Comparison of ENCODE assay signal across 1 cellular context in the genomic region with DNA sequence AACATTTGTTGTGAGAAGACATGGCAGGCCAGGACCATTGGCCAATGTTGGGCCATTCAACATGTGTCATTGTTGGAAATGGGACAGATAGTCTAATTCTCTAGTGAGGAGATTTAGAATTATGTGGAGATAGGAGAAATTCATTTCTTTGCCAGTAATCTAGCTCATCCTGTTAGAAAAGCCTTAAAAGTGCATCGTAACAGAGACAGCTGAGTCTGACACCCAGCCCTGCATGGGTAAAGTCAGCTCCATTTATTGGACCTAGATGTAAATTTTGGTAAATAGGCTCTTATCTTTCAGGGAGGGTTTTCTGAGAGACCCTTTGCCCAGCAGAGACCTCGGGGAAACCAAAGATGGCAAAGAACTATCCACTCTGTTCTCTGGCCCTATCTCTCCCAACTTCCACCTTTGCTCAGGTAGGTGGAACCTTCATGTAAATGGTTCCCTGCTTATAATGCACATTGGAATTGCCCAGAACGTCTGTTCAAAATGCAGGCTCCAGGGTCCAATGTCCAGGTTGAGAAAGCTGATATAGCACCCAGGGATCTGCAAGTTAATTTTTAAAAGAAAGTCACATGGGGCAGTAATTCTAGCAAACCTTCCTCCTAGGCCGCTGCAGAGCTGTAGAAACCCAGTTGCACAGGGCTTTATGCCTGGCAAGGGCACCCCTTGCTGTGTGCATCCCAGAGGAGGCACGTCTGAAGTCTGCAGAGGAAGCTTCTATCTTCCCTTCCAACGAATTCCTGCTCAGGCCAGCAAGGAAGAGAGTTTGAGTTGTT.
TF ChIP-seq lines count a peak whose summit lies in the region.

No MANE protein-coding gene starts in this region.

TF ChIP-seq in HepG2, 621 proteins besides CTCF, POLR2A, EP300 and RAD21 (continued from another document and continues in another):
- TF ChIP-seq, protein P1, sequence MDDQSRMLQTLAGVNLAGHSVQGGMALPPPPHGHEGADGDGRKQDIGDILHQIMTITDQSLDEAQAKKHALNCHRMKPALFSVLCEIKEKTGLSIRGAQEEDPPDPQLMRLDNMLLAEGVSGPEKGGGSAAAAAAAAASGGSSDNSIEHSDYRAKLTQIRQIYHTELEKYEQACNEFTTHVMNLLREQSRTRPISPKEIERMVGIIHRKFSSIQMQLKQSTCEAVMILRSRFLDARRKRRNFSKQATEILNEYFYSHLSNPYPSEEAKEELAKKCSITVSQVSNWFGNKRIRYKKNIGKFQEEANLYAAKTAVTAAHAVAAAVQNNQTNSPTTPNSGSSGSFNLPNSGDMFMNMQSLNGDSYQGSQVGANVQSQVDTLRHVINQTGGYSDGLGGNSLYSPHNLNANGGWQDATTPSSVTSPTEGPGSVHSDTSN (CRISPR knock-in tag; IDR thresholded peaks at IDR 0.05; ENCODE audit: borderline replicate concordance) = no peak
- TF ChIP-seq, protein P2, sequence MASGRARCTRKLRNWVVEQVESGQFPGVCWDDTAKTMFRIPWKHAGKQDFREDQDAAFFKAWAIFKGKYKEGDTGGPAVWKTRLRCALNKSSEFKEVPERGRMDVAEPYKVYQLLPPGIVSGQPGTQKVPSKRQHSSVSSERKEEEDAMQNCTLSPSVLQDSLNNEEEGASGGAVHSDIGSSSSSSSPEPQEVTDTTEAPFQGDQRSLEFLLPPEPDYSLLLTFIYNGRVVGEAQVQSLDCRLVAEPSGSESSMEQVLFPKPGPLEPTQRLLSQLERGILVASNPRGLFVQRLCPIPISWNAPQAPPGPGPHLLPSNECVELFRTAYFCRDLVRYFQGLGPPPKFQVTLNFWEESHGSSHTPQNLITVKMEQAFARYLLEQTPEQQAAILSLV (CRISPR knock-in tag; IDR thresholded peaks at IDR 0.05; ENCODE audit: borderline replicate concordance) = no peak
- peak; percentile 61; the same call in 1 of the 2 replicates for TF ChIP-seq ELF3 (CRISPR knock-in tag; IDR thresholded peaks at IDR 0.05)
- TF ChIP-seq ZNF274 (CRISPR knock-in tag; IDR thresholded peaks at IDR 0.05) = no peak
- 0 out of 2 replicates have a peak, but pooled peaks have one; percentile 41 for TF ChIP-seq GATA4 (IDR thresholded peaks at IDR 0.05; ENCODE audit: borderline replicate concordance, low read depth)
- no peak for TF ChIP-seq ZNF350 (CRISPR knock-in tag; IDR thresholded peaks at IDR 0.05; ENCODE audit: borderline replicate concordance, low read depth)
- TF ChIP-seq KMT2B (CRISPR knock-in tag; IDR thresholded peaks at IDR 0.05) = no peak
- TF ChIP-seq EHMT2 (IDR thresholded peaks at IDR 0.05; ENCODE audit: borderline replicate concordance, low read depth, low read length) = peak; percentile 95
- no peak for TF ChIP-seq PTBP1 (IDR thresholded peaks at IDR 0.05; ENCODE audit: low read depth, low read length, poor library complexity, severe bottlenecking)
- TF ChIP-seq, protein P3, sequence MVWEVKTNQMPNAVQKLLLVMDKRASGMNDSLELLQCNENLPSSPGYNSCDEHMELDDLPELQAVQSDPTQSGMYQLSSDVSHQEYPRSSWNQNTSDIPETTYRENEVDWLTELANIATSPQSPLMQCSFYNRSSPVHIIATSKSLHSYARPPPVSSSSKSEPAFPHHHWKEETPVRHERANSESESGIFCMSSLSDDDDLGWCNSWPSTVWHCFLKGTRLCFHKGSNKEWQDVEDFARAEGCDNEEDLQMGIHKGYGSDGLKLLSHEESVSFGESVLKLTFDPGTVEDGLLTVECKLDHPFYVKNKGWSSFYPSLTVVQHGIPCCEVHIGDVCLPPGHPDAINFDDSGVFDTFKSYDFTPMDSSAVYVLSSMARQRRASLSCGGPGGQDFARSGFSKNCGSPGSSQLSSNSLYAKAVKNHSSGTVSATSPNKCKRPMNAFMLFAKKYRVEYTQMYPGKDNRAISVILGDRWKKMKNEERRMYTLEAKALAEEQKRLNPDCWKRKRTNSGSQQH (CRISPR knock-in tag; IDR thresholded peaks at IDR 0.05; ENCODE audit: low read depth) = no peak
- TF ChIP-seq RARG (CRISPR knock-in tag; IDR thresholded peaks at IDR 0.05; ENCODE audit: low read depth) = no peak
- no peak for TF ChIP-seq ZSCAN12 (CRISPR knock-in tag; IDR thresholded peaks at IDR 0.05)
- peak; percentile 46; the same call in 1 of the 2 replicates for TF ChIP-seq CREM (IDR thresholded peaks at IDR 0.05)
- no peak for TF ChIP-seq CREM (CRISPR knock-in tag; IDR thresholded peaks at IDR 0.05)
- TF ChIP-seq ZFP90 (CRISPR knock-in tag; IDR thresholded peaks at IDR 0.05; ENCODE audit: borderline replicate concordance) = no peak
- no peak for TF ChIP-seq MBD4 (IDR thresholded peaks at IDR 0.05; ENCODE audit: borderline replicate concordance, low read length)
- no peak for TF ChIP-seq SRF (IDR thresholded peaks at IDR 0.05; ENCODE audit: low read depth, low read length)
- no peak for TF ChIP-seq ZNF766 (CRISPR knock-in tag; IDR thresholded peaks at IDR 0.05; ENCODE audit: borderline replicate concordance)
- 0 out of 2 replicates have a peak, but pooled peaks have one; percentile 39 for TF ChIP-seq HMG20B (CRISPR knock-in tag; conservative IDR thresholded peaks at IDR 0.05)
- TF ChIP-seq ZNF614 (CRISPR knock-in tag; IDR thresholded peaks at IDR 0.05; ENCODE audit: borderline replicate concordance) = 0 out of 2 replicates have a peak, but pooled peaks have one; percentile 37
- no peak for TF ChIP-seq PAWR (CRISPR knock-in tag; IDR thresholded peaks at IDR 0.05; ENCODE audit: borderline replicate concordance)
- TF ChIP-seq FOXO1 (CRISPR knock-in tag; IDR thresholded peaks at IDR 0.05) = no peak
- 0 out of 2 replicates have a peak, but pooled peaks have one; percentile 16 for TF ChIP-seq NFKBIZ (CRISPR knock-in tag; IDR thresholded peaks at IDR 0.05)
- TF ChIP-seq ZNF337 (CRISPR knock-in tag; IDR thresholded peaks at IDR 0.05; ENCODE audit: borderline replicate concordance, low read depth) = peak; percentile 59; the same call in 1 of the 2 replicates
- 0 out of 2 replicates have a peak, but pooled peaks have one; percentile 6 for TF ChIP-seq RFXAP (CRISPR knock-in tag; IDR thresholded peaks at IDR 0.05; ENCODE audit: borderline replicate concordance)
- TF ChIP-seq MAFG (CRISPR knock-in tag; IDR thresholded peaks at IDR 0.05) = no peak
- no peak for TF ChIP-seq NFE2L1 (CRISPR knock-in tag; IDR thresholded peaks at IDR 0.05; ENCODE audit: borderline replicate concordance)
- peak; percentile 74 for TF ChIP-seq ZFX (CRISPR knock-in tag; IDR thresholded peaks at IDR 0.05; ENCODE audit: low read depth)
- TF ChIP-seq ARHGAP35 (CRISPR knock-in tag; IDR thresholded peaks at IDR 0.05; ENCODE audit: borderline replicate concordance) = no peak
- TF ChIP-seq, protein P4, sequence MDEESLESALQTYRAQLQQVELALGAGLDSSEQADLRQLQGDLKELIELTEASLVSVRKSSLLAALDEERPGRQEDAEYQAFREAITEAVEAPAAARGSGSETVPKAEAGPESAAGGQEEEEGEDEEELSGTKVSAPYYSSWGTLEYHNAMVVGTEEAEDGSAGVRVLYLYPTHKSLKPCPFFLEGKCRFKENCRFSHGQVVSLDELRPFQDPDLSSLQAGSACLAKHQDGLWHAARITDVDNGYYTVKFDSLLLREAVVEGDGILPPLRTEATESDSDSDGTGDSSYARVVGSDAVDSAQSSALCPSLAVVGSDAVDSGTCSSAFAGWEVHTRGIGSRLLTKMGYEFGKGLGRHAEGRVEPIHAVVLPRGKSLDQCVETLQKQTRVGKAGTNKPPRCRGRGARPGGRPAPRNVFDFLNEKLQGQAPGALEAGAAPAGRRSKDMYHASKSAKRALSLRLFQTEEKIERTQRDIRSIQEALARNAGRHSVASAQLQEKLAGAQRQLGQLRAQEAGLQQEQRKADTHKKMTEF (CRISPR knock-in tag; IDR thresholded peaks at IDR 0.05) = peak; percentile 48; the same call in 1 of the 2 replicates
- TF ChIP-seq ZNF747 (CRISPR knock-in tag; IDR thresholded peaks at IDR 0.05; ENCODE audit: borderline replicate concordance) = 0 out of 2 replicates have a peak, but pooled peaks have one; percentile 5
- TF ChIP-seq, protein P5, sequence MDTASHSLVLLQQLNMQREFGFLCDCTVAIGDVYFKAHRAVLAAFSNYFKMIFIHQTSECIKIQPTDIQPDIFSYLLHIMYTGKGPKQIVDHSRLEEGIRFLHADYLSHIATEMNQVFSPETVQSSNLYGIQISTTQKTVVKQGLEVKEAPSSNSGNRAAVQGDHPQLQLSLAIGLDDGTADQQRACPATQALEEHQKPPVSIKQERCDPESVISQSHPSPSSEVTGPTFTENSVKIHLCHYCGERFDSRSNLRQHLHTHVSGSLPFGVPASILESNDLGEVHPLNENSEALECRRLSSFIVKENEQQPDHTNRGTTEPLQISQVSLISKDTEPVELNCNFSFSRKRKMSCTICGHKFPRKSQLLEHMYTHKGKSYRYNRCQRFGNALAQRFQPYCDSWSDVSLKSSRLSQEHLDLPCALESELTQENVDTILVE (CRISPR knock-in tag; IDR thresholded peaks at IDR 0.05) = no peak
- TF ChIP-seq, protein P6, sequence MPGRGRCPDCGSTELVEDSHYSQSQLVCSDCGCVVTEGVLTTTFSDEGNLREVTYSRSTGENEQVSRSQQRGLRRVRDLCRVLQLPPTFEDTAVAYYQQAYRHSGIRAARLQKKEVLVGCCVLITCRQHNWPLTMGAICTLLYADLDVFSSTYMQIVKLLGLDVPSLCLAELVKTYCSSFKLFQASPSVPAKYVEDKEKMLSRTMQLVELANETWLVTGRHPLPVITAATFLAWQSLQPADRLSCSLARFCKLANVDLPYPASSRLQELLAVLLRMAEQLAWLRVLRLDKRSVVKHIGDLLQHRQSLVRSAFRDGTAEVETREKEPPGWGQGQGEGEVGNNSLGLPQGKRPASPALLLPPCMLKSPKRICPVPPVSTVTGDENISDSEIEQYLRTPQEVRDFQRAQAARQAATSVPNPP (CRISPR knock-in tag; IDR thresholded peaks at IDR 0.05) = no peak
- TF ChIP-seq HMG20A (CRISPR knock-in tag; IDR thresholded peaks at IDR 0.05; ENCODE audit: borderline replicate concordance) = peak; percentile 48; the same call in 1 of the 2 replicates
- peak; percentile 30; the same call in 1 of the 2 replicates for TF ChIP-seq ZNF33B (CRISPR knock-in tag; IDR thresholded peaks at IDR 0.05)
- TF ChIP-seq, protein P7, sequence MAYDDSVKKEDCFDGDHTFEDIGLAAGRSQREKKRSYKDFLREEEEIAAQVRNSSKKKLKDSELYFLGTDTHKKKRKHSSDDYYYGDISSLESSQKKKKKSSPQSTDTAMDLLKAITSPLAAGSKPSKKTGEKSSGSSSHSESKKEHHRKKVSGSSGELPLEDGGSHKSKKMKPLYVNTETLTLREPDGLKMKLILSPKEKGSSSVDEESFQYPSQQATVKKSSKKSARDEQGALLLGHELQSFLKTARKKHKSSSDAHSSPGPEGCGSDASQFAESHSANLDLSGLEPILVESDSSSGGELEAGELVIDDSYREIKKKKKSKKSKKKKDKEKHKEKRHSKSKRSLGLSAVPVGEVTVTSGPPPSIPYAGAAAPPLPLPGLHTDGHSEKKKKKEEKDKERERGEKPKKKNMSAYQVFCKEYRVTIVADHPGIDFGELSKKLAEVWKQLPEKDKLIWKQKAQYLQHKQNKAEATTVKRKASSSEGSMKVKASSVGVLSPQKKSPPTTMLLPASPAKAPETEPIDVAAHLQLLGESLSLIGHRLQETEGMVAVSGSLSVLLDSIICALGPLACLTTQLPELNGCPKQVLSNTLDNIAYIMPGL (CRISPR knock-in tag; IDR thresholded peaks at IDR 0.05; ENCODE audit: borderline replicate concordance in 1 of 2, low read depth in 1 of 2) = peak in 1 of 2 experiments; percentile 53; a peak in 1 of 4 replicates
- 0 out of 2 replicates have a peak, but pooled peaks have one; percentile 9 for TF ChIP-seq YEATS4 (CRISPR knock-in tag; IDR thresholded peaks at IDR 0.05; ENCODE audit: borderline replicate concordance)
- TF ChIP-seq PHF21A (CRISPR knock-in tag; IDR thresholded peaks at IDR 0.05) = peak; percentile 74; the same call in 1 of the 2 replicates
- TF ChIP-seq, protein P8, sequence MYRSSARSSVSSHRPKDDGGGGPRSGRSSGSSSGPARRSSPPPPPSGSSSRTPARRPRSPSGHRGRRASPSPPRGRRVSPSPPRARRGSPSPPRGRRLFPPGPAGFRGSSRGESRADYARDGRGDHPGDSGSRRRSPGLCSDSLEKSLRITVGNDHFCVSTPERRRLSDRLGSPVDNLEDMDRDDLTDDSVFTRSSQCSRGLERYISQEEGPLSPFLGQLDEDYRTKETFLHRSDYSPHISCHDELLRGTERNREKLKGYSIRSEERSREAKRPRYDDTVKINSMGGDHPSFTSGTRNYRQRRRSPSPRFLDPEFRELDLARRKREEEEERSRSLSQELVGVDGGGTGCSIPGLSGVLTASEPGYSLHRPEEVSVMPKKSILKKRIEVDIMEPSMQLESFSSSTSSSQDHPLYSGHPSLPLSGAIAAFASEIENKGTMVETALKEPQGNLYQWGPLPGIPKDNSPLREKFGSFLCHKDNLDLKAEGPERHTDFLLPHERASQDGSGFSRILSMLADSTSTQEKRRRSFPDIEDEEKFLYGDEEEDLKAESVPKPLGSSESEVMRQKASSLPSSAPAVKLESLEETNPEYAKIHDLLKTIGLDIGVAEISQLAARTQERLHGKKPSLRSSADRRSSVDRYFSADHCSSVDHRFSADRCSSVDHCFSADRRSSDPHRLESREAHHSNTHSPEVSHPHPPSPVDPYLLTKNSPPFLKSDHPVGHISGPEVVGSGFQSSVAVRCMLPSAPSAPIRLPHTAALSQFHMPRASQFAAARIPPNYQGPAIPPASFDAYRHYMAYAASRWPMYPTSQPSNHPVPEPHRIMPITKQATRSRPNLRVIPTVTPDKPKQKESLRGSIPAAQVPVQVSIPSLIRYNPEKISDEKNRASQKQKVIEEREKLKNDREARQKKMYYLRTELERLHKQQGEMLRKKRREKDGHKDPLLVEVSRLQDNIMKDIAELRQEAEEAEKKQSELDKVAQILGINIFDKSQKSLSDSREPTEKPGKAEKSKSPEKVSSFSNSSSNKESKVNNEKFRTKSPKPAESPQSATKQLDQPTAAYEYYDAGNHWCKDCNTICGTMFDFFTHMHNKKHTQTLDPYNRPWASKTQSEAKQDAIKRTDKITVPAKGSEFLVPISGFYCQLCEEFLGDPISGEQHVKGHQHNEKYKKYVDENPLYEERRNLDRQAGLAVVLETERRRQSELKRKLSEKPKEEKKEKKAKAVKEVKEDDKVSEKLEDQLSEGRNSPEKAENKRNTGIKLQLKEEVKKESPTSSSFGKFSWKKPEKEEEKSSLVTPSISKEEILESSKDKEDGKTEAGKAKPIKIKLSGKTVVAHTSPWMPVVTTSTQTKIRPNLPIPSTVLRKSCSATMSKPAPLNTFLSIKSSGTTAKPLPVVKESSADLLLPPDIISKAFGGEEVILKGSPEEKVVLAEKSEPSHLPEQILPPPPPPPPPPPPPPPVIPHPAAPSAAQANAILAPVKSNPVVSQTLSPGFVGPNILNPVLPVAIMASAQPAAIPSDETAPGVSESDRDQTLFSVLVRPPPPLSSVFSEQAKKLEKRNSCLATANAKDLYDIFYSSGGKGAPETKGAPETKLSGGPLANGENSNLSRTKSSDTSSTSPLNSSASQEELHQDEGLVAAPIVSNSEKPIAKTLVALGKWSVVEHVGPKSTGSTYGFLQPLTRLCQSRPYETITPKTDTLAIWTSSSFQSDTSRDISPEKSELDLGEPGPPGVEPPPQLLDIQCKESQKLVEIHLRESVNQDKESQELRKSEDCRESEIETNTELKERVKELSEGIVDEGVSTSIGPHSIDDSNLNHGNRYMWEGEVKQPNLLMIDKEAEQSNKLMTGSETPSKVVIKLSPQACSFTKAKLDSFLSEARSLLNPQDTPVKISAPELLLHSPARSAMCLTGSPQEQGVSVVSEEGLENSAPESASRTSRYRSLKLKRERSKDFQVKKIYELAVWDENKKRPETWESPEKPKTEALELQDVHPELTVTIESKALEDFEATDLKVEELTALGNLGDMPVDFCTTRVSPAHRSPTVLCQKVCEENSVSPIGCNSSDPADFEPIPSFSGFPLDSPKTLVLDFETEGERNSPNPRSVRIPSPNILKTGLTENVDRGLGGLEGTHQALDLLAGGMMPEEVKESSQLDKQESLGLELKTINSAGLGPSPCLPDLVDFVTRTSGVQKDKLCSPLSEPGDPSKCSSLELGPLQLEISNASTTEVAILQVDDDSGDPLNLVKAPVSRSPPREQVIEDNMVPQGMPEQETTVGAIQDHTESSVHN (CRISPR knock-in tag; IDR thresholded peaks at IDR 0.05) = no peak
- no peak for TF ChIP-seq ZNF367 (CRISPR knock-in tag; IDR thresholded peaks at IDR 0.05; ENCODE audit: borderline replicate concordance)
- no peak for TF ChIP-seq ZNF251 (CRISPR knock-in tag; IDR thresholded peaks at IDR 0.05)
